ENCODE assay signal across 1 cellular context in genomic region chr21:31108969-31109368, GRCh38.
TF ChIP-seq lines count a peak whose summit lies in the region.

No MANE protein-coding gene starts in this region.

TF ChIP-seq in liver, 16 proteins besides CTCF, POLR2A, EP300 and RAD21:
- no peak for TF ChIP-seq TAF1 (conservative IDR thresholded peaks at IDR 0.05)
- TF ChIP-seq NR2F2 (IDR thresholded peaks at IDR 0.05) = no peak
- TF ChIP-seq ZBTB33 (IDR thresholded peaks at IDR 0.05) = no peak
- no peak for TF ChIP-seq FOXA2 (IDR thresholded peaks at IDR 0.05)
- no peak for TF ChIP-seq GABPA (IDR thresholded peaks at IDR 0.05 in 1 of 2, conservative IDR thresholded peaks at IDR 0.05 in 1 of 2)
- TF ChIP-seq SP1 (IDR thresholded peaks at IDR 0.05) = no peak
- no peak for TF ChIP-seq ATF3 (IDR thresholded peaks at IDR 0.05)
- TF ChIP-seq EGR1 (IDR thresholded peaks at IDR 0.05; ENCODE audit: low read depth in 2 of 2) = no peak
- no peak for TF ChIP-seq HNF4A (conservative IDR thresholded peaks at IDR 0.05)
- no peak for TF ChIP-seq JUND (IDR thresholded peaks at IDR 0.05)
- no peak for TF ChIP-seq MAX (IDR thresholded peaks at IDR 0.05)
- no peak for TF ChIP-seq YY1 (IDR thresholded peaks at IDR 0.05)
- no peak for TF ChIP-seq HNF4G (IDR thresholded peaks at IDR 0.05)
- no peak for TF ChIP-seq REST (IDR thresholded peaks at IDR 0.05)
- no peak for TF ChIP-seq FOXA1 (IDR thresholded peaks at IDR 0.05)
- no peak for TF ChIP-seq RXRA (IDR thresholded peaks at IDR 0.05)
